Comparison of ENCODE assay signal across 1 cellular context in the genomic region with DNA sequence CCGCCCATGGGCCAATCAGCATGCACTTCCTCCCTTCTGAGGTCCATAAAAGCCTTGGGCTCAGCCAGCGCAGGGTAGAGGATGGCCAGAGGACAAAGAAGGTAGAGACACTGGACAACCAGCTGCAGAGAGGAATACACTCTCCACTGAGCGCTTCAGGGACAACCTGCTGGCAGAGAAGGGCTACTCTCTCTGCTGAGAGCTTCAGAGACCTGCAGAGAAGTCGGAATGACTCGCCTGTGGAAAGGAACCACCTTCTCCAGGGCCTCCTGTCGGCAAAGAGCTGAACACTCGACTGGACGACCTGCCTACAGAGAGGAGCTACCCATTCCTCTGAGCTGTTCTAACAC.
A peak's percentile ranks its signal among the peaks of the same experiment; 100 is the strongest.
TF ChIP-seq lines count a peak whose summit lies in the region.

No MANE protein-coding gene starts in this region.

TF ChIP-seq in K562, 482 proteins besides CTCF, POLR2A, EP300 and RAD21:
- TF ChIP-seq HDAC1 (IDR thresholded peaks at IDR 0.05) = no peak
- TF ChIP-seq SNIP1 (IDR thresholded peaks at IDR 0.05; ENCODE audit: low read depth) = no peak
- TF ChIP-seq SPI1 (IDR thresholded peaks at IDR 0.05; ENCODE audit: borderline replicate concordance, low read depth, low read length) = peak; percentile 27; the same call in 1 of the 2 replicates
- no peak for TF ChIP-seq RBM15 (IDR thresholded peaks at IDR 0.05; ENCODE audit: insufficient read depth, low read length)
